In genomic region chr2:219384083-219384713, GRCh38 we compare ENCODE assay signal across 22 cellular contexts. TPM values are rescaled to one million over a fixed set of nuclear protein-coding genes. Genes with fewer than 3 reads are reported as not detected.
DNase-seq lines count a peak whose midpoint lies in the region; FAIRE-seq and TF ChIP-seq lines count a peak whose summit lies in the region.
"Had no signal": no experiment of that assay in that cellular context is flagged by ENCODE, and none has a peak within 500 bp of the region (broad histone marks: within the 10 kb centered on the region; RNA-seq: fewer than 3 reads in every experiment).

No MANE protein-coding gene starts in this region.

- POLR2A ChIA-PET in H1 (lab: Charles Lee; ENCODE audit: partially characterized antibody), result interaction anchor here (1.6 kb wide), 1 partner anchor 132 kb away, joined by 4 read pairs; the partner anchor contains the start of gene TUBA4B

- no peak overlapping the region for H2AK5ac ChIP-seq in H1 (ENCODE audit: low read depth, low read length)
- H2AK5ac ChIP-seq in neuronal stem cell (ENCODE audit: low read depth, low read length), result no peak overlapping the region

- H4K8ac ChIP-seq in H1 (ENCODE audit: extremely low read depth, insufficient read depth, low read length) (no peak overlapping the region), neuronal stem cell (ENCODE audit: low read depth, low read length) (no peak overlapping the region)

- H3K23me2 ChIP-seq in H1 (ENCODE audit: low read depth, low read length), result peaks cover 3% of the 10 kb centered on the region

- H2BK15ac ChIP-seq in H1 (ENCODE audit: low read length), result no peak overlapping the region
- no peak overlapping the region for H2BK15ac ChIP-seq in neuronal stem cell (ENCODE audit: low read length)

- H3K14ac ChIP-seq in H1 (ENCODE audit: insufficient read length) (no peak overlapping the region), neuronal stem cell (ENCODE audit: low read length) (no peak overlapping the region)

- H3K4me1 ChIP-seq in Karpas-422 (ENCODE audit: low read length) (peaks cover 15% of the 10 kb centered on the region), H1 (replicated peaks in 1 of 4; ENCODE audit: control insufficient read depth in 3 of 4, insufficient read depth in 4 of 4, low read length in 3 of 4) (peaks cover 0 to 14% (median 4%) of the 10 kb centered on the region in 4 experiments; a peak in 5 of 7 replicates), neuronal stem cell (ENCODE audit: control insufficient read depth in 2 of 2, insufficient read depth in 1 of 2, low read depth in 1 of 2, low read length in 2 of 2) (peaks cover 5 to 8% of the 10 kb centered on the region in 2 donors), left ventricle myocardium inferior (peaks cover 31% of the 10 kb centered on the region)

- H2AFZ ChIP-seq in Karpas-422 (ENCODE audit: low read length) (no peak overlapping the region), H1 (ENCODE audit: low read length) (no peak overlapping the region), neuronal stem cell (ENCODE audit: low read length) (no peak overlapping the region)

- H3K27me3 ChIP-seq in H7 (ENCODE audit: control insufficient read depth, insufficient read depth, low read length) (no peaks in the 10 kb centered on the region; the same call in 1 of the 2 replicates), Karpas-422 (ENCODE audit: low read length) (no peaks in the 10 kb centered on the region), H1 (replicated peaks in 1 of 4; ENCODE audit: control insufficient read depth in 3 of 4, extremely low read depth in 1 of 4, insufficient read depth in 3 of 4, low read length in 3 of 4) (no peaks in the 10 kb centered on the region; a peak in 1 of 7 replicates), neuronal stem cell (ENCODE audit: control insufficient read depth in 3 of 3, insufficient read depth in 3 of 3, low read depth in 1 of 3, low read length in 3 of 3) (no peaks in the 10 kb centered on the region), left ventricle myocardium inferior (ENCODE audit: low read depth) (no peaks in the 10 kb centered on the region)
- H3K27me3 ChIP-seq: BLaER1, MG63, Peyer's patch had no signal

- H3K4me2 ChIP-seq in Karpas-422 (ENCODE audit: low read depth, low read length, poor library complexity, severe bottlenecking) (no peak overlapping the region), H1 (ENCODE audit: insufficient read depth in 1 of 2, low read depth in 2 of 2, low read length in 2 of 2) (no peak overlapping the region), neuronal stem cell (ENCODE audit: insufficient read depth, low read length, poor library complexity, severe bottlenecking) (no peak overlapping the region)
- H3K4me2 ChIP-seq: BLaER1, SK-N-SH had no signal

- no peak for TF ChIP-seq POLR2A in H1 (IDR thresholded peaks at IDR 0.05; ENCODE audit: control extremely low read depth in 1 of 2, low read depth in 2 of 2, low read length in 2 of 2)

- no peak overlapping the region for H2BK120ac ChIP-seq in H1 (replicated peaks; ENCODE audit: low read depth, low read length)
- no peak overlapping the region for H2BK120ac ChIP-seq in neuronal stem cell (ENCODE audit: low read depth, low read length)

- H4K91ac ChIP-seq in H1 (replicated peaks; ENCODE audit: insufficient read length, low read length), result no peak overlapping the region
- H4K91ac ChIP-seq in neuronal stem cell (ENCODE audit: low read depth, low read length, poor library complexity), result no peak overlapping the region

- no peak overlapping the region for H3K18ac ChIP-seq in H1 (ENCODE audit: extremely low read depth, low read length)
- no peak overlapping the region for H3K18ac ChIP-seq in neuronal stem cell (ENCODE audit: low read length)

- H3K27ac ChIP-seq in Karpas-422 (ENCODE audit: low read length) (no peak overlapping the region), H1 (ENCODE audit: low read depth, low read length) (no peak overlapping the region), neuronal stem cell (replicated peaks; ENCODE audit: low read length) (no peak overlapping the region), left ventricle myocardium inferior (replicated peaks) (no peak overlapping the region)
- H3K27ac ChIP-seq: BLaER1 had no signal

- CTCF ChIA-PET in H1 (lab: Charles Lee; ENCODE audit: partially characterized antibody), result interaction anchor here (1.0 to 1.7 kb wide), 8 partner anchors 9 to 115 kb away, joined by 3 to 7 read pairs (median 4); partner anchors contain the start of gene GMPPA

- peak; percentile 61 to 93 (median 65) for TF ChIP-seq CTCF in H1 (IDR thresholded peaks at IDR 0.05; ENCODE audit: control extremely low read depth in 1 of 3, insufficient read depth in 1 of 3, low read depth in 1 of 3, low read length in 3 of 3)
- no peak for TF ChIP-seq CTCF in left ventricle myocardium inferior (IDR thresholded peaks at IDR 0.05; ENCODE audit: borderline replicate concordance)

- H3K23ac ChIP-seq in H1 (ENCODE audit: insufficient read length) (no peak overlapping the region), neuronal stem cell (ENCODE audit: low read depth, low read length, poor library complexity) (peak overlapping the region; percentile 12)

- H3K4me3 ChIP-seq in H7 (ENCODE audit: insufficient read depth, low read depth, low read length), result no peak overlapping the region
- H3K4me3 ChIP-seq in Karpas-422 (ENCODE audit: low read length), result no peak overlapping the region
- no peak overlapping the region for H3K4me3 ChIP-seq in H1 (ENCODE audit: extremely low read depth in 1 of 4, insufficient read depth in 2 of 4, low read depth in 3 of 4, low read length in 4 of 4)
- no peak overlapping the region for H3K4me3 ChIP-seq in neuronal stem cell (ENCODE audit: low read length in 2 of 2)
- H3K4me3 ChIP-seq in left ventricle myocardium inferior, result no peak overlapping the region
- H3K4me3 ChIP-seq: BLaER1, MG63, Peyer's patch had no signal

- FAIRE-seq in H1 (lab: Jason Lieb, UNC), result no peak

- H4K20me1 ChIP-seq in Karpas-422 (ENCODE audit: insufficient read depth, low read depth, low read length) (no peaks in the 10 kb centered on the region), H1 (replicated peaks in 1 of 2; ENCODE audit: control insufficient read depth in 1 of 2, insufficient read depth in 2 of 2, low read length in 2 of 2) (peaks cover 0 to 6% of the 10 kb centered on the region in 2 experiments)

- H3K9me3 ChIP-seq in Karpas-422 (ENCODE audit: low read length) (no peaks in the 10 kb centered on the region), H1 (ENCODE audit: insufficient read depth in 2 of 2, low read depth in 1 of 2, low read length in 1 of 2) (no peaks in the 10 kb centered on the region), neuronal stem cell (replicated peaks in 1 of 2; ENCODE audit: control insufficient read depth in 2 of 2, insufficient read depth in 1 of 2, low read depth in 1 of 2, low read length in 2 of 2) (no peaks in the 10 kb centered on the region), left ventricle myocardium inferior (replicated peaks) (no peaks in the 10 kb centered on the region)
- H3K9me3 ChIP-seq: BLaER1, MG63, Peyer's patch, SK-N-SH had no signal

- 81% methylated on average over 15 of the region's 15 CpGs; no CpG with 5 or more reads in 1 of the 2 experiments for WGBS in H1 (ENCODE audit: extremely low coverage in 1 of 2, insufficient coverage in 1 of 2, insufficient read length in 1 of 2, insufficient replicate concordance in 2 of 2, low coverage in 1 of 2, low lambda C conversion rate in 2 of 2, missing lambda C conversion rate in 1 of 2), 2 experiments
- no CpG with 5 or more reads among the region's 15 CpGs for WGBS in neuronal stem cell (ENCODE audit: extremely low coverage in 2 of 2, insufficient read length in 2 of 2, insufficient replicate concordance in 1 of 2), 2 donors

- no peak overlapping the region for H3K56ac ChIP-seq in H1 (replicated peaks; ENCODE audit: insufficient read length, low read depth, low read length)

- H3K36me3 ChIP-seq in H7 (replicated peaks; ENCODE audit: control insufficient read depth, insufficient read depth, low read length), result peaks cover 34% of the 10 kb centered on the region
- H3K36me3 ChIP-seq in Karpas-422 (ENCODE audit: insufficient read depth, low read length), result 0 out of 2 replicates have a peak, but pooled peaks cover 4% of the 10 kb centered on the region
- H3K36me3 ChIP-seq in H1 (ENCODE audit: control insufficient read depth in 2 of 4, insufficient read depth in 4 of 4, low read length in 3 of 4), result peaks cover 12 to 25% (median 21%) of the 10 kb centered on the region in 4 experiments
- peaks cover 15 to 60% of the 10 kb centered on the region in 2 donors for H3K36me3 ChIP-seq in neuronal stem cell (replicated peaks in 1 of 2; ENCODE audit: control insufficient read depth in 2 of 2, insufficient read depth in 2 of 2, low read length in 2 of 2)
- peaks cover 64% of the 10 kb centered on the region for H3K36me3 ChIP-seq in left ventricle myocardium inferior

- intact Hi-C loops in left ventricle myocardium inferior (cut with micrococcal nuclease), result no loop called here

- H3K9ac ChIP-seq in Karpas-422 (ENCODE audit: low read length) (no peak overlapping the region), H1 (replicated peaks in 1 of 4; ENCODE audit: extremely low read depth in 1 of 4, low read depth in 3 of 4, low read length in 3 of 4) (no peak overlapping the region), neuronal stem cell (ENCODE audit: low read depth, low read length, poor library complexity) (no peak overlapping the region)
- H3K9ac ChIP-seq: BLaER1, SK-N-SH had no signal

- H3K4ac ChIP-seq in H1 (replicated peaks; ENCODE audit: insufficient read length, low read depth, low read length) (no peak overlapping the region), neuronal stem cell (ENCODE audit: low read length) (no peak overlapping the region)

- H3K79me2 ChIP-seq in Karpas-422 (ENCODE audit: low read length), result peaks cover 8% of the 10 kb centered on the region
- no peaks in the 10 kb centered on the region for H3K79me2 ChIP-seq in H1 (ENCODE audit: control insufficient read depth in 1 of 2, insufficient read depth in 2 of 2, low read length in 2 of 2)

- DNase-seq in H7 (peak; percentile 56), Karpas-422 (peak; percentile 41), H1 (ENCODE audit: low read depth in 1 of 2, low spot score in 2 of 2) (no peak), neuronal stem cell (ENCODE audit: low spot score) (no peak), NCI-H187 (lab: John Stamatoyannopoulos, UW) (no peak), left ventricle myocardium inferior (no peak)
- DNase-seq in activated effector memory CD4-positive, alpha-beta T cell treated with anti-CD3 and anti-CD28 coated beads, Interleukin-2, amount 50 U/mL, for 16 hours, result no peak
- DNase-seq: DMS153, EL, KBM-7, MG63, NCI-H1105 treated with DMSO at 0.1 percent for 48 hours, NCI-H1930, NCI-H2171 treated with DMSO at 0.1 percent for 48 hours, NCI-H774, Peyer's patch, Right ventricle myocardium superior, SK-N-SH had no signal

- H2BK12ac ChIP-seq in H1 (ENCODE audit: low read depth, low read length) (no peak overlapping the region), neuronal stem cell (ENCODE audit: low read length) (no peak overlapping the region)

- H3K9me2 ChIP-seq in Karpas-422 (replicated peaks; ENCODE audit: insufficient read depth, low read length), result no peaks in the 10 kb centered on the region
- H3K9me2 ChIP-seq: SK-N-SH had no signal

- H3K79me1 ChIP-seq in H1 (ENCODE audit: low read depth, low read length) (peaks cover 2% of the 10 kb centered on the region), neuronal stem cell (ENCODE audit: low read depth, low read length) (no peaks in the 10 kb centered on the region)

- no peak for TF ChIP-seq EP300 in H1 (IDR thresholded peaks at IDR 0.05; ENCODE audit: borderline replicate concordance in 1 of 2, low read depth in 2 of 2, low read length in 2 of 2)

- no peak overlapping the region for H4K5ac ChIP-seq in H1 (ENCODE audit: insufficient read length, low read depth, low read length)

- no peak overlapping the region for H2BK20ac ChIP-seq in H1 (ENCODE audit: low read length)

- H2BK5ac ChIP-seq in H1 (ENCODE audit: low read depth, low read length), result no peak overlapping the region
- H2BK5ac ChIP-seq in neuronal stem cell (ENCODE audit: low read length), result no peak overlapping the region

- peak; percentile 25 to 42; a peak in 3 of 4 replicates for TF ChIP-seq RAD21 in H1 (IDR thresholded peaks at IDR 0.05 in 1 of 2, conservative IDR thresholded peaks at IDR 0.05 in 1 of 2; ENCODE audit: low read depth in 2 of 2, low read length in 2 of 2)

RNA-seq across cellular contexts. Expression of gene DNPEP, which starts 3.5 kb away (rescaled TPM):
- 44.8 and 55.5 TPM in 2 replicates for total RNA-seq in H7 (2014; rRNA removed; shearing (Covaris generic))
- 74.6 and 77.9 TPM in 2 replicates for total RNA-seq in Karpas-422 (2014; rRNA removed; shearing (Covaris generic); ENCODE audit: low replicate concordance)
- total RNA-seq in H1 (2021; fragmentation: NEBNext Ultra II Directional; extraction: Animal tissue kit (Norgen Biotek cat#: 25700)), result 59.8 and 64.2 TPM in 2 replicates
- 109 and 142 TPM in 2 replicates for polyA plus RNA-seq in H1 (2011; rRNA removed)
- polyA plus RNA-seq in H1 (2011; cell fraction: cytosol; rRNA removed), result 96.0 TPM
- 161 TPM for polyA plus RNA-seq in H1 (2011; cell fraction: nucleus; rRNA removed)
- 58.5 to 91.4 TPM (median 86.2 TPM) in 4 replicates for polyA plus RNA-seq in H1 (2012, experiment 1 of 2)
- 101 TPM for polyA plus RNA-seq in H1 (2012, experiment 2 of 2)
- 58.4 TPM for polyA plus RNA-seq in H1 (2013, experiment 1 of 2)
- polyA plus RNA-seq in H1 (2013, experiment 2 of 2), result 61.5 TPM
- 69.7 and 71.8 TPM in 2 replicates for polyA minus RNA-seq in H1 (2011; rRNA and poly(A)+ RNA removed)
- polyA minus RNA-seq in H1 (2011; cell fraction: cytosol; rRNA and poly(A)+ RNA removed), result 32.7 TPM
- 55.3 TPM for polyA minus RNA-seq in H1 (2011; cell fraction: nucleus; rRNA and poly(A)+ RNA removed)
- polyA plus RNA-seq in neuronal stem cell (2013, experiment 1 of 2), result 35.4 TPM
- polyA plus RNA-seq in neuronal stem cell (2013, experiment 2 of 2), result 35.1 TPM
- total RNA-seq in left ventricle myocardium inferior, result 73.0 TPM

RNA-seq across cellular contexts. Expression of gene DES, which starts 34.0 kb away (rescaled TPM):
- total RNA-seq in H7 (2014; rRNA removed; shearing (Covaris generic)), result 14.7 and 18.8 TPM in 2 replicates
- total RNA-seq in Karpas-422 (2014; rRNA removed; shearing (Covaris generic); ENCODE audit: low replicate concordance), result not detected in 2 replicates
- total RNA-seq in H1 (2021; fragmentation: NEBNext Ultra II Directional; extraction: Animal tissue kit (Norgen Biotek cat#: 25700)), result 1.5 and 1.8 TPM in 2 replicates
- polyA plus RNA-seq in H1 (2011; rRNA removed), result 3.8 and 4.3 TPM in 2 replicates
- 5.0 TPM for polyA plus RNA-seq in H1 (2011; cell fraction: cytosol; rRNA removed)
- polyA plus RNA-seq in H1 (2011; cell fraction: nucleus; rRNA removed), result 3.5 TPM
- polyA plus RNA-seq in H1 (2012, experiment 1 of 2), result 2.0 to 3.8 TPM (median 3.0 TPM) in 4 replicates
- 1.8 TPM for polyA plus RNA-seq in H1 (2012, experiment 2 of 2)
- 1.2 TPM for polyA plus RNA-seq in H1 (2013, experiment 1 of 2)
- polyA plus RNA-seq in H1 (2013, experiment 2 of 2), result 2.2 TPM
- 7.1 and 14.3 TPM in 2 replicates for polyA minus RNA-seq in H1 (2011; rRNA and poly(A)+ RNA removed)
- polyA minus RNA-seq in H1 (2011; cell fraction: cytosol; rRNA and poly(A)+ RNA removed), result 5.7 TPM
- polyA minus RNA-seq in H1 (2011; cell fraction: nucleus; rRNA and poly(A)+ RNA removed), result 2.7 TPM
- polyA plus RNA-seq in neuronal stem cell (2013, experiment 1 of 2), result 0.24 TPM
- polyA plus RNA-seq in neuronal stem cell (2013, experiment 2 of 2), result 0.39 TPM
- total RNA-seq in left ventricle myocardium inferior, result 15,954 TPM
- total RNA-seq: HT1080 had no signal

RNA-seq across cellular contexts. Expression of gene SPEG, which starts 50.4 kb away (rescaled TPM):
- 25.3 and 27.4 TPM in 2 replicates for total RNA-seq in H7 (2014; rRNA removed; shearing (Covaris generic))
- not detected in 2 replicates for total RNA-seq in Karpas-422 (2014; rRNA removed; shearing (Covaris generic); ENCODE audit: low replicate concordance)
- 32.0 and 36.7 TPM in 2 replicates for total RNA-seq in H1 (2021; fragmentation: NEBNext Ultra II Directional; extraction: Animal tissue kit (Norgen Biotek cat#: 25700))
- polyA plus RNA-seq in H1 (2011; rRNA removed), result 19.9 and 37.1 TPM in 2 replicates
- polyA plus RNA-seq in H1 (2011; cell fraction: cytosol; rRNA removed), result 41.0 TPM
- 98.6 TPM for polyA plus RNA-seq in H1 (2011; cell fraction: nucleus; rRNA removed)
- polyA plus RNA-seq in H1 (2012, experiment 1 of 2), result 20.0 to 41.3 TPM (median 36.9 TPM) in 4 replicates
- 18.5 TPM for polyA plus RNA-seq in H1 (2012, experiment 2 of 2)
- 41.2 TPM for polyA plus RNA-seq in H1 (2013, experiment 1 of 2)
- 36.3 TPM for polyA plus RNA-seq in H1 (2013, experiment 2 of 2)
- 7.1 and 12.4 TPM in 2 replicates for polyA minus RNA-seq in H1 (2011; rRNA and poly(A)+ RNA removed)
- 13.4 TPM for polyA minus RNA-seq in H1 (2011; cell fraction: cytosol; rRNA and poly(A)+ RNA removed)
- polyA minus RNA-seq in H1 (2011; cell fraction: nucleus; rRNA and poly(A)+ RNA removed), result 39.5 TPM
- polyA plus RNA-seq in neuronal stem cell (2013, experiment 1 of 2), result 24.0 TPM
- polyA plus RNA-seq in neuronal stem cell (2013, experiment 2 of 2), result 23.9 TPM
- total RNA-seq in left ventricle myocardium inferior, result 145 TPM

RNA-seq across cellular contexts. Expression of gene RESP18, which starts 51.7 kb away (rescaled TPM):
- not detected in 2 replicates for total RNA-seq in H7 (2014; rRNA removed; shearing (Covaris generic))
- not detected in 2 replicates for total RNA-seq in Karpas-422 (2014; rRNA removed; shearing (Covaris generic); ENCODE audit: low replicate concordance)
- not detected in 2 replicates for total RNA-seq in H1 (2021; fragmentation: NEBNext Ultra II Directional; extraction: Animal tissue kit (Norgen Biotek cat#: 25700))
- 0.11 TPM in 1 of 2 replicates, not detected in the other for polyA plus RNA-seq in H1 (2011; rRNA removed)
- 0.10 TPM for polyA plus RNA-seq in H1 (2011; cell fraction: cytosol; rRNA removed)
- polyA plus RNA-seq in H1 (2011; cell fraction: nucleus; rRNA removed), result not detected
- polyA plus RNA-seq in H1 (2012, experiment 1 of 2), result not detected in 4 replicates
- polyA plus RNA-seq in H1 (2012, experiment 2 of 2), result not detected
- polyA plus RNA-seq in H1 (2013, experiment 1 of 2), result not detected
- not detected for polyA plus RNA-seq in H1 (2013, experiment 2 of 2)
- 0.35 TPM in 1 of 2 replicates, not detected in the other for polyA minus RNA-seq in H1 (2011; rRNA and poly(A)+ RNA removed)
- not detected for polyA minus RNA-seq in H1 (2011; cell fraction: cytosol; rRNA and poly(A)+ RNA removed)
- polyA minus RNA-seq in H1 (2011; cell fraction: nucleus; rRNA and poly(A)+ RNA removed), result not detected
- not detected for polyA plus RNA-seq in neuronal stem cell (2013, experiment 1 of 2)
- polyA plus RNA-seq in neuronal stem cell (2013, experiment 2 of 2), result not detected
- not detected for total RNA-seq in left ventricle myocardium inferior
- total RNA-seq: H4, HT1080, NCI-H460, Peyer's patch, Right ventricle myocardium superior had no signal
- polyA plus RNA-seq: SK-N-SH had no signal

Comparison
In these comparisons a context has a peak if more than half of its experiments do, and no peak if none do; other contexts are left out.
1. DNase-seq: peak in H7 (single experiment) and Karpas-422 (single experiment); none in H1 (0 of 2), neuronal stem cell (single experiment), NCI-H187 (0 of 2), left ventricle myocardium inferior (single experiment) and activated effector memory CD4-positive, alpha-beta T cell treated with anti-CD3 and anti-CD28 coated beads, Interleukin-2, amount 50 U/mL, for 16 hours (single experiment).
2. RNA of gene DES, which starts 34.0 kb away (total RNA-seq): 15,954 TPM in left ventricle myocardium inferior (single experiment); 14.7 to 18.8 TPM in H7, 1.5 to 1.8 TPM in H1 and not detected in Karpas-422; every median in the first group is over 100 times any median in the second.
3. RNA of gene SPEG, which starts 50.4 kb away (total RNA-seq): 145 TPM in left ventricle myocardium inferior (single experiment), 32.0 to 36.7 TPM in H1 and 25.3 to 27.4 TPM in H7; not detected in Karpas-422; every median in the first group is over 10 times any median in the second.